In the genomic region with DNA sequence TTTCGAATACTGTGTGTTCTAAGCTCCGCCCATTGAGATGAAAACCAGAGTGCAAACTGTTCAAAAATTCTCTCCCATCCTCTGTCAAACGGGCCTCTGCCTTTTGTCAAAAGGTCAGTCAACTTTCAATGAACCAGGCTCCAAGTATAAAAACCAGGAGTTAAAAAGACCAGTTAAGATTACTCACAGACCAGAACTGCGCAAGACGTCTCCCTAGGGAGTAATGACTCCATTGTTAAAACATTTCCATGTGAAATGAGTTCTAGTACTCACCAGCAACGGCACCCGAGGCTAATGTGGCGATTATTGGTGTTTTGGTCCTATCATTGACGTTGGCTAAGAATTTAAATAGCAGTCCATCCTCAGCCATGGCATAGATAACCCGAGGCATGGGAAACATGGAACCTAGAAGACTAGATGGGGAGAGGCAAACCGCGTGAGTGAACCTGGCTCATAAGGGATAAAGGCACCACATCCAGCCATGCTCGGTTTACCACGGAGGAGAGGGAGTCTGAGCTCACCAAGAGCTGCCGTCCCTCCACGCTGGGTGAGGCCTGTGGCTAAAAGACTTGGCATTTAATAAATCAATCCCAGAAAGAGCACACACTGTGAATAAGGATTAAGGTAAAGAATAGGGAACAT, we compare ENCODE assay signal across 14 cellular contexts.
DNase-seq lines count a peak whose midpoint lies in the region; ATAC-seq, FAIRE-seq and TF ChIP-seq lines count a peak whose summit lies in the region.
"Had no signal": no experiment of that assay in that cellular context is flagged by ENCODE, and none has a peak within 500 bp of the region (broad histone marks: within the 10 kb centered on the region; RNA-seq: fewer than 3 reads in every experiment).

No MANE protein-coding gene starts in this region.

- H3K27ac ChIP-seq in astrocyte (ENCODE audit: low read depth, low read length): peak overlapping the region; percentile 96
- peak overlapping the region; percentile 9 for H3K27ac ChIP-seq in left ventricle myocardium inferior (replicated peaks)
- no peak overlapping the region for H3K27ac ChIP-seq in spleen
- H3K27ac ChIP-seq in esophagus squamous epithelium: peak overlapping the region in 1 of 4 donors; percentile 65
- no peak overlapping the region for H3K27ac ChIP-seq in naive thymus-derived CD4-positive, alpha-beta T cell (ENCODE audit: low read depth, low read length)
- no peak overlapping the region for H3K27ac ChIP-seq in PC-3 (ENCODE audit: low read length)

- no peak overlapping the region for H3K4me3 Mint-ChIP-seq in astrocyte (ENCODE audit: unreplicated experiment)
- H3K4me3 Mint-ChIP-seq in naive thymus-derived CD4-positive, alpha-beta T cell: no peak overlapping the region
- H3K4me3 Mint-ChIP-seq: activated T-helper 17 cell treated with anti-CD3 and anti-CD28 coated beads, Interleukin-2, amount 50 U/mL, for 72 hours; naive B cell had no signal

- H4K20me1 ChIP-seq in astrocyte (ENCODE audit: insufficient read depth, low read length) (peaks cover 6% of the 10 kb centered on the region), PC-3 (ENCODE audit: low read length) (0 out of 2 replicates have a peak, but pooled peaks cover 3% of the 10 kb centered on the region)

- H2AFZ ChIP-seq in astrocyte (ENCODE audit: low read depth, low read length) (no peak overlapping the region), PC-3 (ENCODE audit: low read length) (no peak overlapping the region)

- no peak for ATAC-seq in naive thymus-derived CD4-positive, alpha-beta T cell
- no peak for ATAC-seq in PC-3
- ATAC-seq: activated T-helper 17 cell treated with anti-CD3 and anti-CD28 coated beads, Interleukin-2, amount 50 U/mL, for 72 hours; Panc1; stimulated activated naive CD8-positive, alpha-beta T cell treated with anti-CD3 and anti-CD28 coated beads, Interleukin-15, Interleukin-2, amounts not matched to agents 100 U/mL and 50 U/mL, for 24 hours had no signal

- H3K4me1 ChIP-seq in astrocyte (ENCODE audit: insufficient read depth, low read length) (peaks cover 40% of the 10 kb centered on the region), left ventricle myocardium inferior (peaks cover 4% of the 10 kb centered on the region), spleen (no peaks in the 10 kb centered on the region), esophagus squamous epithelium (no peaks in the 10 kb centered on the region), PC-3 (ENCODE audit: insufficient read depth, low read length) (no peaks in the 10 kb centered on the region)
- H3K4me1 ChIP-seq in naive thymus-derived CD4-positive, alpha-beta T cell (ENCODE audit: control insufficient read depth in 2 of 2, insufficient read depth in 2 of 2, low read length in 2 of 2): no peaks in the 10 kb centered on the region

- no peaks in the 10 kb centered on the region for H3K27me3 Mint-ChIP-seq in astrocyte (ENCODE audit: low read depth, unreplicated experiment)
- no peaks in the 10 kb centered on the region for H3K27me3 Mint-ChIP-seq in naive thymus-derived CD4-positive, alpha-beta T cell
- H3K27me3 Mint-ChIP-seq: activated T-helper 17 cell treated with anti-CD3 and anti-CD28 coated beads, Interleukin-2, amount 50 U/mL, for 72 hours; naive B cell had no signal

- H3K27me3 ChIP-seq in astrocyte (ENCODE audit: insufficient read depth, low read length): no peaks in the 10 kb centered on the region
- H3K27me3 ChIP-seq in left ventricle myocardium inferior (ENCODE audit: low read depth): no peaks in the 10 kb centered on the region
- no peaks in the 10 kb centered on the region for H3K27me3 ChIP-seq in spleen (replicated peaks in 1 of 7)
- H3K27me3 ChIP-seq in esophagus squamous epithelium: no peaks in the 10 kb centered on the region
- H3K27me3 ChIP-seq in naive thymus-derived CD4-positive, alpha-beta T cell (ENCODE audit: control insufficient read depth in 2 of 2, insufficient read depth in 2 of 2, low read length in 2 of 2): no peaks in the 10 kb centered on the region
- H3K27me3 ChIP-seq in PC-3 (ENCODE audit: low read length): no peaks in the 10 kb centered on the region

- TF ChIP-seq CTCF in astrocyte (IDR thresholded peaks at IDR 0.05; ENCODE audit: insufficient read depth, low read depth, low read length): no peak
- no peak for TF ChIP-seq CTCF in left ventricle myocardium inferior (IDR thresholded peaks at IDR 0.05; ENCODE audit: borderline replicate concordance)
- TF ChIP-seq CTCF in spleen (IDR thresholded peaks at IDR 0.05 in 8 of 11, conservative IDR thresholded peaks at IDR 0.05 in 3 of 11): no peak
- TF ChIP-seq CTCF in esophagus squamous epithelium (IDR thresholded peaks at IDR 0.05): no peak
- no peak for TF ChIP-seq CTCF in PC-3 (conservative IDR thresholded peaks at IDR 0.05; ENCODE audit: low read depth, low read length)

- H3K4me3 ChIP-seq in astrocyte (ENCODE audit: insufficient read depth, low read depth, low read length): no peak overlapping the region
- no peak overlapping the region for H3K4me3 ChIP-seq in left ventricle myocardium inferior
- H3K4me3 ChIP-seq in spleen: no peak overlapping the region
- no peak overlapping the region for H3K4me3 ChIP-seq in esophagus squamous epithelium
- H3K4me3 ChIP-seq in naive thymus-derived CD4-positive, alpha-beta T cell (ENCODE audit: low read length): no peak overlapping the region
- no peak overlapping the region for H3K4me3 ChIP-seq in PC-3 (ENCODE audit: low read length)

- TF ChIP-seq POLR2A in spleen (IDR thresholded peaks at IDR 0.05) (no peak), esophagus squamous epithelium (IDR thresholded peaks at IDR 0.05) (no peak)

- H3K4me1 Mint-ChIP-seq in astrocyte (ENCODE audit: low read depth, unreplicated experiment): peaks cover 19% of the 10 kb centered on the region
- peaks cover 0 to 2% (median 0%) of the 10 kb centered on the region in 7 donors for H3K4me1 Mint-ChIP-seq in naive thymus-derived CD4-positive, alpha-beta T cell

- BruUV-seq in PC-3 (replicated peaks; lab: Mats Ljungman, UMichigan): no TSS peak

- CTCF ChIA-PET in naive thymus-derived CD4-positive, alpha-beta T cell (lab: Charles Lee): no interaction called here
- CTCF ChIA-PET in PC-3 (lab: Charles Lee): no interaction called here

- FAIRE-seq in astrocyte (lab: Jason Lieb, UNC): peak; percentile 91
- FAIRE-seq: GM18507 had no signal

- intact Hi-C loops in left ventricle myocardium inferior (cut with micrococcal nuclease): no loop called here
- intact Hi-C loops in spleen (cut with DNase I; ENCODE audit: low total_unique reads): no loop called here
- intact Hi-C loops in esophagus squamous epithelium (cut with DNase I): no loop called here
- intact Hi-C loops in naive thymus-derived CD4-positive, alpha-beta T cell (cut with micrococcal nuclease): no loop called here
- intact Hi-C loops in PC-3 (cut with micrococcal nuclease): no loop called here

- H3K9me2 ChIP-seq in PC-3 (replicated peaks; ENCODE audit: low read length): no peaks in the 10 kb centered on the region

- DNase-seq in GM03348 (ENCODE audit: low spot score) (peak; percentile 89), astrocyte (ENCODE audit: low read depth) (peak; percentile 90), left ventricle myocardium inferior (no peak), spleen (peak; percentile 20), esophagus squamous epithelium (lab: John Stamatoyannopoulos, UW) (no peak), HuH-7 (ENCODE audit: low spot score) (no peak), PC-3 (no peak)
- DNase-seq in naive thymus-derived CD4-positive, alpha-beta T cell: no peak
- DNase-seq: Calu3; naive B cell; stimulated activated naive CD8-positive, alpha-beta T cell treated with anti-CD3 and anti-CD28 coated beads, Interleukin-15, Interleukin-2, amounts not matched to agents 100 U/mL and 50 U/mL, for 24 hours had no signal

- 90 to 97% (median 96%) methylated on average over 16 of the region's 16 CpGs for WGBS in spleen, 5 donors
- WGBS in esophagus squamous epithelium, 2 donors: 70 to 80% methylated on average over 15 to 16 of the region's 16 CpGs

- no peaks in the 10 kb centered on the region for H3F3A ChIP-seq in PC-3 (ENCODE audit: low read length, unreplicated experiment)

- H3K4me2 ChIP-seq in astrocyte (ENCODE audit: low read length): peak overlapping the region; percentile 44
- no peak overlapping the region for H3K4me2 ChIP-seq in PC-3 (ENCODE audit: low read length)

- peak overlapping the region; percentile 21 for H3K27ac Mint-ChIP-seq in astrocyte (ENCODE audit: unreplicated experiment)
- H3K27ac Mint-ChIP-seq in naive thymus-derived CD4-positive, alpha-beta T cell: no peak overlapping the region
- H3K27ac Mint-ChIP-seq: activated T-helper 17 cell treated with anti-CD3 and anti-CD28 coated beads, Interleukin-2, amount 50 U/mL, for 72 hours had no signal

- H3K9me3 ChIP-seq in astrocyte (ENCODE audit: insufficient read depth, low read depth, low read length) (no peaks in the 10 kb centered on the region), left ventricle myocardium inferior (replicated peaks) (no peaks in the 10 kb centered on the region), spleen (no peaks in the 10 kb centered on the region), esophagus squamous epithelium (no peaks in the 10 kb centered on the region), PC-3 (ENCODE audit: low read length) (no peaks in the 10 kb centered on the region)
- no peaks in the 10 kb centered on the region for H3K9me3 ChIP-seq in naive thymus-derived CD4-positive, alpha-beta T cell (ENCODE audit: control insufficient read depth in 2 of 3, low read length in 3 of 3)

- H3K79me2 ChIP-seq in astrocyte (ENCODE audit: insufficient read depth, low read length): peaks cover 40% of the 10 kb centered on the region
- H3K79me2 ChIP-seq in PC-3 (ENCODE audit: low read length): no peaks in the 10 kb centered on the region

- POLR2A ChIA-PET in naive thymus-derived CD4-positive, alpha-beta T cell (lab: Charles Lee): no interaction called here
- POLR2A ChIA-PET in PC-3 (lab: Charles Lee; ENCODE audit: unreplicated experiment): no interaction called here

- H3K36me3 Mint-ChIP-seq in astrocyte (ENCODE audit: low read depth, unreplicated experiment): peaks cover 41% of the 10 kb centered on the region
- peaks cover 6 to 60% (median 14%) of the 10 kb centered on the region in 5 donors for H3K36me3 Mint-ChIP-seq in naive thymus-derived CD4-positive, alpha-beta T cell

- peak overlapping the region; percentile 67 for H3K9ac ChIP-seq in astrocyte (ENCODE audit: low read length)
- H3K9ac ChIP-seq in PC-3 (ENCODE audit: low read length): no peak overlapping the region

- H3K36me3 ChIP-seq in astrocyte (ENCODE audit: insufficient read depth, low read length) (peaks cover 29% of the 10 kb centered on the region), left ventricle myocardium inferior (peaks cover 20% of the 10 kb centered on the region), spleen (peaks cover 0 to 97% (median 53%) of the 10 kb centered on the region in 6 donors), esophagus squamous epithelium (peaks cover 7 to 100% (median 52%) of the 10 kb centered on the region in 3 donors), PC-3 (ENCODE audit: low read depth, low read length) (peaks cover 24% of the 10 kb centered on the region; the same call in 1 of the 2 replicates)
- H3K36me3 ChIP-seq in naive thymus-derived CD4-positive, alpha-beta T cell (ENCODE audit: control insufficient read depth in 2 of 3, insufficient read depth in 3 of 3, low read length in 3 of 3): peaks cover 0 to 78% (median 18%) of the 10 kb centered on the region in 3 experiments

- no peaks in the 10 kb centered on the region for H3K9me3 Mint-ChIP-seq in astrocyte (ENCODE audit: unreplicated experiment)
- no peaks in the 10 kb centered on the region for H3K9me3 Mint-ChIP-seq in naive thymus-derived CD4-positive, alpha-beta T cell
- H3K9me3 Mint-ChIP-seq: activated T-helper 17 cell treated with anti-CD3 and anti-CD28 coated beads, Interleukin-2, amount 50 U/mL, for 72 hours; naive B cell had no signal

Comparison
In these comparisons a context has a peak if more than half of its experiments do, and no peak if none do; other contexts are left out.
1. DNase-seq: peak in GM03348 (single experiment), astrocyte (single experiment) and spleen (single experiment); none in left ventricle myocardium inferior (single experiment), esophagus squamous epithelium (single experiment), HuH-7 (single experiment), naive thymus-derived CD4-positive, alpha-beta T cell (0 of 9) and PC-3 (single experiment).
2. H3K27ac ChIP-seq: peak in astrocyte (single experiment) and left ventricle myocardium inferior (single experiment); none in spleen (0 of 8), naive thymus-derived CD4-positive, alpha-beta T cell (single experiment) and PC-3 (single experiment).